In the genomic region with DNA sequence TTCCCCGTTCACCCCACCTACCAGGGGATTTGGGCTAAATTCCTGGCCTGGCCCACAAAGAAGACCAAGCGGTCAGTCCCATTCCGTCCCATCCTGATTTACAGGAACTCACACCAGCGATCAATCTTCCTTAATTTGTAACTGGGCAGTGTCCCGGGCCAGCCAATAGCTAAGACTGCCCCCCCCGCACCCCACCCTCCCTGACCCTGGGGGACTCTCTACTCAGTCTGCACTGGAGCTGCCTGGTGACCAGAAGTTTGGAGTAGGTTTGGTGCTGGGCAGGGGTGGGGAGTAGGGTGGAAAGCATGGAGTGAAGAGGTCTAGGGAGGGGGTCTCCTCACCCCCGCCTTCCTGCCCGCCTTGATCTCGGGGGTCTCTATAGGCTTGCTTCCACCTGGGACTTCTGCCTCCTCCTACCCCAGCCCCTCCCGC, we compare ENCODE assay signal across 8 cellular contexts. TPM values are rescaled to one million over a fixed set of nuclear protein-coding genes. Genes with fewer than 3 reads are reported as not detected.
DNase-seq lines count a peak whose midpoint lies in the region; ATAC-seq and TF ChIP-seq lines count a peak whose summit lies in the region.

SERPING1 (plus strand) TSS at position 225 of the 432 bp plus-strand sequence. CDS start 586 bp downstream, outside the sequence.

- BruUV-seq in IMR-90 (replicated peaks; lab: Mats Ljungman, UMichigan) (no TSS peak), PC-3 (replicated peaks; lab: Mats Ljungman, UMichigan) (no TSS peak)

- H3K4me1 ChIP-seq in IMR-90 (ENCODE audit: control insufficient read depth, insufficient read depth, low read length) = peaks cover 5% of the 10 kb centered on the region; the same call in 1 of the 2 replicates
- H3K4me1 ChIP-seq in esophagus (ENCODE audit: control insufficient read depth in 2 of 2, insufficient read depth in 2 of 2, low read length in 1 of 2) = peaks cover 0 to 2% of the 10 kb centered on the region in 2 donors
- H3K4me1 ChIP-seq in mesendoderm (ENCODE audit: control insufficient read depth, low read depth, low read length) = peaks cover 10% of the 10 kb centered on the region
- H3K4me1 ChIP-seq in testis = no peaks in the 10 kb centered on the region
- no peaks in the 10 kb centered on the region for H3K4me1 ChIP-seq in PC-3 (ENCODE audit: insufficient read depth, low read length)

- TF ChIP-seq RAD21 in IMR-90 (IDR thresholded peaks at IDR 0.05; ENCODE audit: low read length) = no peak

- H3K18ac ChIP-seq in IMR-90 (ENCODE audit: low read depth, low read length) (peak within 1 kb of the TSS; percentile 44), mesendoderm (ENCODE audit: low read length) (peak within 1 kb of the TSS; percentile 93)

- H4K91ac ChIP-seq in IMR-90 (ENCODE audit: insufficient read depth, low read depth, low read length) = peak within 1 kb of the TSS; percentile 31

- H4K5ac ChIP-seq in IMR-90 (ENCODE audit: low read depth, low read length) (peak within 1 kb of the TSS; percentile 58), mesendoderm (ENCODE audit: low read length) (peak within 1 kb of the TSS; percentile 86)

- POLR2A ChIA-PET in IMR-90 (lab: Charles Lee; ENCODE audit: unreplicated experiment) = no interaction called here
- POLR2A ChIA-PET in PC-3 (lab: Charles Lee; ENCODE audit: unreplicated experiment) = no interaction called here

- H3K4me3 ChIP-seq in IMR-90 (ENCODE audit: insufficient read depth, low read depth, low read length) (peak within 1 kb of the TSS; percentile 57), esophagus (ENCODE audit: low read depth in 1 of 2, low read length in 2 of 2) (peak within 1 kb of the TSS; percentile 28 to 52), mesendoderm (ENCODE audit: low read length) (peak within 1 kb of the TSS; percentile 30), testis (peak within 1 kb of the TSS; percentile 57 to 64), PC-3 (ENCODE audit: low read length) (no peak within 1 kb of the TSS)

- no peaks in the 10 kb centered on the region for H3K9me2 ChIP-seq in PC-3 (replicated peaks; ENCODE audit: low read length)

- TF ChIP-seq POLR2A in IMR-90 (IDR thresholded peaks at IDR 0.05; ENCODE audit: low read depth, low read length) (no peak), testis (IDR thresholded peaks at IDR 0.05) (no peak)

- dilution Hi-C loops in IMR-90 (cut with HindIII; ENCODE audit: low sequenced_read_pairs, unreplicated experiment) = no loop called here

- in situ Hi-C loops in IMR-90 (cut with MboI; ENCODE audit: low sequenced_read_pairs) = no loop called here

- H3F3A ChIP-seq in PC-3 (ENCODE audit: low read length, unreplicated experiment) = no peaks in the 10 kb centered on the region

- H2AFZ ChIP-seq in IMR-90 (replicated peaks; ENCODE audit: low read length, poor library complexity) = peak within 1 kb of the TSS; percentile 63
- no peak within 1 kb of the TSS for H2AFZ ChIP-seq in PC-3 (ENCODE audit: low read length)

- H3K56ac ChIP-seq in IMR-90 (ENCODE audit: extremely low read depth, insufficient read depth, low read length) (no peak within 1 kb of the TSS; the same call in 1 of the 2 replicates), mesendoderm (ENCODE audit: low read length) (peak within 1 kb of the TSS; percentile 90)

- H3K79me2 ChIP-seq in mesendoderm (ENCODE audit: control insufficient read depth, insufficient read depth, low read length) = no peaks in the 10 kb centered on the region
- no peaks in the 10 kb centered on the region for H3K79me2 ChIP-seq in PC-3 (ENCODE audit: low read length)

- CTCF ChIA-PET in IMR-90 (lab: Yijun Ruan, JAX) (no interaction called here), PC-3 (lab: Charles Lee) (no interaction called here)

- H3K9ac ChIP-seq in IMR-90 (ENCODE audit: low read depth, low read length) (peak within 1 kb of the TSS; percentile 63), mesendoderm (ENCODE audit: low read length) (peak within 1 kb of the TSS; percentile 71), PC-3 (ENCODE audit: low read length) (no peak within 1 kb of the TSS)

- H3K27ac ChIP-seq in IMR-90 (ENCODE audit: insufficient read depth, low read length) = peak within 1 kb of the TSS; percentile 60
- peak within 1 kb of the TSS; percentile 71 to 86 for H3K27ac ChIP-seq in esophagus (ENCODE audit: low read depth in 2 of 2, low read length in 1 of 2)
- peak within 1 kb of the TSS; percentile 67 for H3K27ac ChIP-seq in mesendoderm (ENCODE audit: low read depth, low read length)
- H3K27ac ChIP-seq in testis = peak within 1 kb of the TSS; percentile 83 to 93
- H3K27ac ChIP-seq in PC-3 (ENCODE audit: low read length) = no peak within 1 kb of the TSS

- DNase-seq in IMR-90 = no peak
- DNase-seq in mesendoderm = no peak
- peak; percentile 73 for DNase-seq in testis
- no peak for DNase-seq in PC-3
- no peak for DNase-seq in SKM-1 treated with dmso at 0.1 percent for 144 hours (lab: John Stamatoyannopoulos, UW; ENCODE audit: unreplicated experiment)

- H3K79me1 ChIP-seq in IMR-90 (ENCODE audit: low read depth in 1 of 2, low read length in 2 of 2) (no peaks in the 10 kb centered on the region; a peak in 1 of 4 replicates), mesendoderm (ENCODE audit: low read length) (no peaks in the 10 kb centered on the region)

- no peak within 1 kb of the TSS for H2AK9ac ChIP-seq in IMR-90 (replicated peaks; ENCODE audit: low read depth, low read length, poor library complexity)

- peak within 1 kb of the TSS; percentile 63 for H3K4ac ChIP-seq in IMR-90 (ENCODE audit: low read depth, low read length)
- H3K4ac ChIP-seq in mesendoderm (ENCODE audit: low read depth, low read length) = peak within 1 kb of the TSS; percentile 76

- H3K4me2 ChIP-seq in IMR-90 (ENCODE audit: low read depth, low read length) (peak within 1 kb of the TSS; percentile 79), mesendoderm (ENCODE audit: low read length) (peak within 1 kb of the TSS; percentile 61), PC-3 (ENCODE audit: low read length) (no peak within 1 kb of the TSS)

- intact Hi-C loops in IMR-90 (cut with micrococcal nuclease) (no loop called here), testis (cut with DNase I; ENCODE audit: low total_unique reads) (no loop called here), PC-3 (cut with micrococcal nuclease) (no loop called here)

- no peaks in the 10 kb centered on the region for H4K20me1 ChIP-seq in IMR-90 (ENCODE audit: insufficient read depth, low read length)
- H4K20me1 ChIP-seq in PC-3 (ENCODE audit: low read length) = no peaks in the 10 kb centered on the region

- H2BK120ac ChIP-seq in IMR-90 (ENCODE audit: low read depth, low read length) (peak within 1 kb of the TSS; percentile 43), mesendoderm (ENCODE audit: low read depth, low read length) (peak within 1 kb of the TSS; percentile 54)

- no peaks in the 10 kb centered on the region for H3K9me1 ChIP-seq in IMR-90 (ENCODE audit: insufficient read depth, low read length)

- H3K14ac ChIP-seq in IMR-90 (replicated peaks; ENCODE audit: low read depth, low read length) = peak within 1 kb of the TSS; percentile 20; the same call in 1 of the 2 replicates

- H2AK5ac ChIP-seq in IMR-90 (ENCODE audit: low read depth, low read length) (peak within 1 kb of the TSS; percentile 31; the same call in 1 of the 2 replicates), mesendoderm (ENCODE audit: low read length) (peak within 1 kb of the TSS; percentile 60)

- ATAC-seq in IMR-90 (ENCODE audit: low read depth) = peak; percentile 15
- no peak for ATAC-seq in PC-3
- no peak for ATAC-seq in HG02763 (IDR thresholded peaks at IDR 0.05; ENCODE audit: unreplicated experiment)
- ATAC-seq in HG03108 (IDR thresholded peaks at IDR 0.05; ENCODE audit: unreplicated experiment) = no peak

- no peak within 1 kb of the TSS for H3K23ac ChIP-seq in IMR-90 (ENCODE audit: low read depth, low read length)
- H3K23ac ChIP-seq in mesendoderm (ENCODE audit: low read length) = no peak within 1 kb of the TSS

- H3K9me3 ChIP-seq in IMR-90 (ENCODE audit: control insufficient read depth, insufficient read depth, low read length) (no peaks in the 10 kb centered on the region), esophagus (ENCODE audit: control insufficient read depth in 2 of 2, insufficient read depth in 1 of 2, low read depth in 1 of 2, low read length in 1 of 2) (no peaks in the 10 kb centered on the region), testis (no peaks in the 10 kb centered on the region), PC-3 (ENCODE audit: low read length) (no peaks in the 10 kb centered on the region)

- H3K27me3 ChIP-seq in IMR-90 (ENCODE audit: control insufficient read depth, insufficient read depth, low read length) = peaks cover 21% of the 10 kb centered on the region
- no peaks in the 10 kb centered on the region for H3K27me3 ChIP-seq in esophagus (ENCODE audit: control insufficient read depth in 1 of 2, insufficient read depth in 2 of 2, low read length in 2 of 2)
- no peaks in the 10 kb centered on the region for H3K27me3 ChIP-seq in mesendoderm (ENCODE audit: insufficient read depth, low read length, poor library complexity)
- no peaks in the 10 kb centered on the region for H3K27me3 ChIP-seq in testis
- peaks cover 62% of the 10 kb centered on the region for H3K27me3 ChIP-seq in PC-3 (ENCODE audit: low read length)

- WGBS in IMR-90 (ENCODE audit: extremely low coverage in 2 of 2, insufficient read length in 1 of 2), 2 experiments = no CpG with 5 or more reads among the region's 10 CpGs
- 17 to 22% methylated on average over 9 to 10 of the region's 10 CpGs for WGBS in esophagus, 2 donors
- no CpG with 5 or more reads among the region's 10 CpGs for WGBS in mesendoderm (ENCODE audit: extremely low coverage, insufficient coverage, low lambda C conversion rate)
- 0 to 12% methylated on average over 1 to 10 of the region's 10 CpGs for WGBS in testis, 2 donors

- no peak within 1 kb of the TSS for H2BK20ac ChIP-seq in IMR-90 (ENCODE audit: low read depth, low read length)

- peak within 1 kb of the TSS; percentile 6 for H2BK5ac ChIP-seq in IMR-90 (ENCODE audit: low read depth, low read length, poor library complexity, severe bottlenecking)
- H2BK5ac ChIP-seq in mesendoderm (ENCODE audit: low read length) = peak within 1 kb of the TSS; percentile 62

- H4K8ac ChIP-seq in IMR-90 (ENCODE audit: low read depth in 2 of 2, low read length in 2 of 2) (peak within 1 kb of the TSS; percentile 64 to 66), mesendoderm (ENCODE audit: low read depth, low read length) (no peak within 1 kb of the TSS)

- H2BK15ac ChIP-seq in IMR-90 (ENCODE audit: low read depth, low read length) (0 out of 3 replicates have a peak within 1 kb of the TSS, but pooled peaks have one; percentile 33), mesendoderm (replicated peaks; ENCODE audit: low read depth) (no peak within 1 kb of the TSS)

- no peak for TF ChIP-seq CTCF in IMR-90 (conservative IDR thresholded peaks at IDR 0.05; ENCODE audit: low read depth, low read length)
- TF ChIP-seq CTCF in testis (IDR thresholded peaks at IDR 0.05) = no peak
- TF ChIP-seq CTCF in PC-3 (conservative IDR thresholded peaks at IDR 0.05; ENCODE audit: low read depth, low read length) = no peak

- peaks cover 2% of the 10 kb centered on the region; the same call in 1 of the 2 replicates for H3K36me3 ChIP-seq in IMR-90 (ENCODE audit: control insufficient read depth, insufficient read depth, low read length)
- no peaks in the 10 kb centered on the region for H3K36me3 ChIP-seq in esophagus (ENCODE audit: control insufficient read depth in 2 of 2, insufficient read depth in 2 of 2, low read length in 1 of 2)
- H3K36me3 ChIP-seq in mesendoderm (ENCODE audit: control insufficient read depth, insufficient read depth, low read length) = no peaks in the 10 kb centered on the region
- no peaks in the 10 kb centered on the region for H3K36me3 ChIP-seq in testis (ENCODE audit: low read depth, missing control alignments)
- H3K36me3 ChIP-seq in PC-3 (ENCODE audit: low read depth, low read length) = no peaks in the 10 kb centered on the region

RNA-seq across cellular contexts. Expression of gene SERPING1, which starts in this region (rescaled TPM):
- total RNA-seq in IMR-90 (2012; rRNA removed) = 2.0 and 2.2 TPM in 2 replicates
- 27.5 and 30.7 TPM in 2 replicates for polyA plus RNA-seq in IMR-90 (2012; rRNA removed)
- polyA plus RNA-seq in IMR-90 (2012; cell fraction: cytosol; rRNA removed) = 27.0 and 35.9 TPM in 2 replicates
- polyA plus RNA-seq in IMR-90 (2012; cell fraction: nucleus; rRNA removed; ENCODE audit: low replicate concordance) = 8.1 and 15.0 TPM in 2 replicates
- 10 to 100 TPM; 36.5 to 99.3 TPM for polyA plus RNA-seq in esophagus
- polyA plus RNA-seq in mesendoderm (2013, experiment 1 of 2) = 30.5 TPM
- polyA plus RNA-seq in mesendoderm (2013, experiment 2 of 2) = 30.5 TPM
- 100 to 1,000 TPM in 1 of 2 donors, 10 to 100 TPM in 1; 53.6 to 113 TPM for total RNA-seq in testis
- polyA plus RNA-seq in testis (ENCODE audit: insufficient read depth, low read depth, low replicate concordance) = 273 TPM
- not detected in 2 replicates for total RNA-seq in PC-3 (2014; rRNA removed)

Comparison
In these comparisons a context has a peak if more than half of its experiments do, and no peak if none do; other contexts are left out.
1. RNA of gene SERPING1 (total RNA-seq): 53.6 to 113 TPM in testis; 2.0 to 2.2 TPM in IMR-90 and not detected in PC-3; every median in the first group is over 10 times any median in the second.